Comparison of ENCODE assay signal across 8 cellular contexts in genomic region chr3:120284702-120285507, GRCh38. TPM values are rescaled to one million over a fixed set of nuclear protein-coding genes. Genes with fewer than 3 reads are reported as not detected.
DNase-seq lines count a peak whose midpoint lies in the region; ATAC-seq and TF ChIP-seq lines count a peak whose summit lies in the region.

Gene GPR156 (minus strand): TSS chr3:120285222. CDS start chr3:120244098, 41,124 bp downstream.

- H3K4me3 ChIP-seq in choroid plexus epithelial cell (ENCODE audit: low read depth, low read length), result peak within 1 kb of the TSS; percentile 63
- peak within 1 kb of the TSS; percentile 27 for H3K4me3 ChIP-seq in lung
- peak within 1 kb of the TSS; percentile 51 to 75 for H3K4me3 ChIP-seq in aorta (ENCODE audit: low read length in 2 of 2)

- ATAC-seq in lung (ENCODE audit: insufficient read depth, low FRiP score) (no peak), aorta (ENCODE audit: low FRiP score) (no peak), GM19452 (IDR thresholded peaks at IDR 0.05; ENCODE audit: unreplicated experiment) (no peak)

- 6 to 7% methylated on average over 47 to 74 of the region's 74 CpGs for WGBS in lung, 2 donors
- WGBS in aorta, 2 donors, result 6 to 8% methylated on average over 52 to 74 of the region's 74 CpGs

- TF ChIP-seq CTCF in choroid plexus epithelial cell (conservative IDR thresholded peaks at IDR 0.05; ENCODE audit: low read depth, low read length), result no peak
- TF ChIP-seq CTCF in lung (IDR thresholded peaks at IDR 0.05; ENCODE audit: control extremely low read depth, extremely low read depth), result no peak

- H3K27ac ChIP-seq in lung (ENCODE audit: low read depth in 1 of 2, low read length in 1 of 2) (no peak within 1 kb of the TSS), aorta (ENCODE audit: low read depth in 1 of 2, low read length in 2 of 2) (no peak within 1 kb of the TSS)

- H3K36me3 ChIP-seq in lung (ENCODE audit: control insufficient read depth in 2 of 2, insufficient read depth in 2 of 2, low read length in 2 of 2), result no peaks in the 10 kb centered on the region
- H3K36me3 ChIP-seq in aorta (ENCODE audit: control insufficient read depth in 1 of 2, insufficient read depth in 2 of 2, low read length in 1 of 2), result no peaks in the 10 kb centered on the region

- H3K9me3 ChIP-seq in lung (ENCODE audit: control insufficient read depth in 2 of 2, insufficient read depth in 1 of 2, low read length in 1 of 2), result peaks cover 0 to 2% of the 10 kb centered on the region in 2 donors
- H3K9me3 ChIP-seq in aorta (ENCODE audit: control insufficient read depth, low read length), result peaks cover 2% of the 10 kb centered on the region

- intact Hi-C loops in aorta (cut with DNase I), result no loop called here

- peaks cover 0 to 2% of the 10 kb centered on the region in 2 donors for H3K4me1 ChIP-seq in lung (ENCODE audit: control insufficient read depth in 2 of 2, insufficient read depth in 2 of 2, low read length in 2 of 2)
- H3K4me1 ChIP-seq in aorta (ENCODE audit: control insufficient read depth in 1 of 2, insufficient read depth in 2 of 2, low read length in 2 of 2), result no peaks in the 10 kb centered on the region

- H3K27me3 ChIP-seq in lung (ENCODE audit: control insufficient read depth, insufficient read depth) (peaks cover 3% of the 10 kb centered on the region), aorta (ENCODE audit: control insufficient read depth in 1 of 2, insufficient read depth in 2 of 2, low read length in 1 of 2) (no peaks in the 10 kb centered on the region)

- DNase-seq in AG08396 (ENCODE audit: low spot score), result peak; percentile 77
- peak; percentile 68 for DNase-seq in HK-2 (ENCODE audit: unreplicated experiment)
- peak; percentile 18 for DNase-seq in choroid plexus epithelial cell (ENCODE audit: low read depth)
- DNase-seq in lung (ENCODE audit: low spot score), result no peak
- no peak for DNase-seq in aorta
- DNase-seq in COR-L47 (lab: John Stamatoyannopoulos, UW), result no peak
- DNase-seq in amniotic stem cell (lab: John Stamatoyannopoulos, UW), result no peak

RNA-seq across cellular contexts. Expression of gene GPR156, which starts in this region (rescaled TPM):
- under 1 TPM; 0.67 to 0.71 TPM for total RNA-seq in lung
- under 1 TPM; 0.08 to 0.14 TPM for polyA plus RNA-seq in lung
- total RNA-seq in aorta, result under 1 TPM; 0.42 to 0.49 TPM
- not detected for polyA plus RNA-seq in aorta

Comparison
In these comparisons a context has a peak if more than half of its experiments do, and no peak if none do; other contexts are left out.
1. DNase-seq: peak in AG08396 (single experiment), HK-2 (single experiment) and choroid plexus epithelial cell (single experiment); none in lung (single experiment), aorta (0 of 2), COR-L47 (single experiment) and amniotic stem cell (single experiment).
2. Peak in every context shown above with its lines, with median percentiles within 50 percentile points of each other: H3K4me3 ChIP-seq.